ENCODE assay signal across 17 cellular contexts in the genomic region with DNA sequence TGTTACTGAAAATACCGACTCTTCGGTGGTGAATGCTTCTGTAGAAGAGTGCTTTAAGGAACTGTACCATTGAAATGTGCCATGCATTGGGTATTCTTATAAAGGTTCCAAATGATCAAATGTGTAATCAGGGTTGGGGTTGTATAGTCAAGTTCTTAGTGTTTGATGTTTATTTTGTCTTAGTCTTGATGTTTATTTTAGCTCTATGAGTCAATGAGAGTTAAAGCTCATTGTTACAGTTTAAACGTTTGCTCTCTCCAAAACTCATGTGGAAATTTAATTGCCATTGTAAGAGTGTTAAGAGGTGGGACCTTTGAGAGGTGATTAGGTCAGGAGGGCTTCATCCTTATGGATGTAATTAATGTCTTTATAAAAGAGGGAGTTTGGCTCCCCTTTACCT.
DNase-seq lines count a peak whose midpoint lies in the region; ATAC-seq, FAIRE-seq and TF ChIP-seq lines count a peak whose summit lies in the region.
"Had no signal": no experiment of that assay in that cellular context is flagged by ENCODE, and none has a peak within 500 bp of the region (broad histone marks: within the 10 kb centered on the region; RNA-seq: fewer than 3 reads in every experiment).

No MANE protein-coding gene starts in this region.

- no peak; a peak in 1 of 6 replicates for ATAC-seq in A549
- ATAC-seq in PC-3: peak; percentile 96
- ATAC-seq: Panc1 had no signal

- peak overlapping the region; percentile 13 for H3K4me2 ChIP-seq in A549
- peak overlapping the region; percentile 50 for H3K4me2 ChIP-seq in PC-3 (ENCODE audit: low read length)
- H3K4me2 ChIP-seq: SK-N-SH had no signal

- no peak overlapping the region for H3K9ac ChIP-seq in PC-3 (ENCODE audit: low read length)
- H3K9ac ChIP-seq: SK-N-SH had no signal

- no peaks in the 10 kb centered on the region for H4K20me1 ChIP-seq in PC-3 (ENCODE audit: low read length)

- H3K9me3 ChIP-seq in A549: no peaks in the 10 kb centered on the region
- no peaks in the 10 kb centered on the region for H3K9me3 ChIP-seq in PC-3 (ENCODE audit: low read length)
- H3K9me3 ChIP-seq in adrenal gland (replicated peaks in 1 of 3): no peaks in the 10 kb centered on the region
- H3K9me3 ChIP-seq: Caco-2, SK-N-SH had no signal

- no peak overlapping the region for H2AFZ ChIP-seq in PC-3 (ENCODE audit: low read length)

- H3K4me1 ChIP-seq in A549 (peaks cover 12% of the 10 kb centered on the region), PC-3 (ENCODE audit: insufficient read depth, low read length) (peaks cover 16% of the 10 kb centered on the region), adrenal gland (replicated peaks in 1 of 2) (no peaks in the 10 kb centered on the region)
- H3K4me1 ChIP-seq: Caco-2 had no signal

- intact Hi-C loops in PC-3 (cut with micrococcal nuclease) (loop anchor here (2.0 to 10.0 kb wide), 5 partner anchors 58 to 1104 kb away; no protein-coding TSS in a partner anchor), adrenal gland (cut with DNase I) (no loop called here)

- no peaks in the 10 kb centered on the region for H3K9me2 ChIP-seq in PC-3 (replicated peaks; ENCODE audit: low read length)
- H3K9me2 ChIP-seq: SK-N-SH had no signal

- H3K79me2 ChIP-seq in PC-3 (ENCODE audit: low read length): no peaks in the 10 kb centered on the region

- H3K27ac ChIP-seq in A549: no peak overlapping the region
- peak overlapping the region; percentile 27 for H3K27ac ChIP-seq in PC-3 (ENCODE audit: low read length)
- no peak overlapping the region for H3K27ac ChIP-seq in adrenal gland
- H3K27ac ChIP-seq: C4-2B had no signal

- TF ChIP-seq CTCF in A549 (IDR thresholded peaks at IDR 0.05): no peak
- no peak for TF ChIP-seq CTCF in PC-3 (conservative IDR thresholded peaks at IDR 0.05; ENCODE audit: low read depth, low read length)
- no peak for TF ChIP-seq CTCF in fibroblast of mammary gland (conservative IDR thresholded peaks at IDR 0.05; ENCODE audit: control insufficient read depth, insufficient read depth, low read depth, low read length)
- TF ChIP-seq CTCF in adrenal gland (IDR thresholded peaks at IDR 0.05): no peak

- H3K27me3 ChIP-seq in PC-3 (ENCODE audit: low read length) (no peaks in the 10 kb centered on the region), adrenal gland (no peaks in the 10 kb centered on the region)

- no peak for TF ChIP-seq RAD21 in A549 (conservative IDR thresholded peaks at IDR 0.05 in 1 of 2, IDR thresholded peaks at IDR 0.05 in 1 of 2)

- no peak for TF ChIP-seq POLR2A in A549 (IDR thresholded peaks at IDR 0.05; ENCODE audit: low read length)
- TF ChIP-seq POLR2A in adrenal gland (IDR thresholded peaks at IDR 0.05): no peak

- WGBS in A549 (ENCODE audit: missing lambda C conversion rate): 69% methylated on average over 3 of the region's 3 CpGs
- WGBS in adrenal gland, 4 donors: 86 to 97% (median 93%) methylated on average over 3 of the region's 3 CpGs

- no TSS peak for BruUV-seq in PC-3 (replicated peaks; lab: Mats Ljungman, UMichigan)

- no peak for DNase-seq in A549 (ENCODE audit: low read depth in 1 of 2, low spot score in 1 of 2)
- peak; percentile 56 for DNase-seq in ELR (ENCODE audit: low read depth)
- peak; percentile 70 for DNase-seq in PC-3
- DNase-seq in fibroblast of mammary gland (ENCODE audit: low read depth): peak; percentile 23
- no peak for DNase-seq in adrenal gland
- no peak for DNase-seq in effector CD4-positive, alpha-beta T cell
- no peak for DNase-seq in NCI-H510A (lab: John Stamatoyannopoulos, UW)
- DNase-seq in NCI-H524 treated with DMSO at 0.1 percent for 48 hours (lab: John Stamatoyannopoulos, UW): no peak
- DNase-seq: Caco-2, DMS79 treated with DMSO at 0.1 percent for 48 hours, GOT3, NCI-H1092, NCI-H82, Right ventricle myocardium superior, SK-N-SH had no signal

- H3F3A ChIP-seq in PC-3 (ENCODE audit: low read length, unreplicated experiment): no peaks in the 10 kb centered on the region

- no peaks in the 10 kb centered on the region for H3K36me3 ChIP-seq in PC-3 (ENCODE audit: low read depth, low read length)
- H3K36me3 ChIP-seq in adrenal gland (replicated peaks in 1 of 2): no peaks in the 10 kb centered on the region

- no peak for TF ChIP-seq EP300 in A549 (IDR thresholded peaks at IDR 0.05)

- CTCF ChIA-PET in A549 (lab: Yijun Ruan, JAX): interaction anchor here (0.7 kb wide), 1 partner anchor 406 kb away, joined by 4 read pairs; no protein-coding TSS in a partner anchor
- CTCF ChIA-PET in PC-3 (lab: Charles Lee): no interaction called here

- FAIRE-seq in A549 (lab: Jason Lieb, UNC): peak; percentile 7

- POLR2A ChIA-PET in A549 (lab: Yijun Ruan, JAX): no interaction called here
- POLR2A ChIA-PET in PC-3 (lab: Charles Lee; ENCODE audit: unreplicated experiment): interaction anchor here (0.6 to 1.1 kb wide), 2 partner anchors 153 to 480 kb away, joined by 5 to 9 read pairs; a partner anchor contains a TSS

- H3K4me3 ChIP-seq in A549: no peak overlapping the region
- H3K4me3 ChIP-seq in PC-3 (ENCODE audit: low read length): no peak overlapping the region
- no peak overlapping the region for H3K4me3 ChIP-seq in fibroblast of mammary gland (ENCODE audit: control insufficient read depth, low read depth, low read length)
- H3K4me3 ChIP-seq in adrenal gland: no peak overlapping the region

TF ChIP-seq in A549, 52 proteins besides CTCF, POLR2A, EP300 and RAD21:
- TF ChIP-seq FOSL2 (IDR thresholded peaks at IDR 0.05) (no peak), FOSL2 (CRISPR knock-in tag; IDR thresholded peaks at IDR 0.05) (0 out of 2 replicates have a peak, but pooled peaks have one; percentile 10), POLR2AphosphoS2 (conservative IDR thresholded peaks at IDR 0.05; ENCODE audit: low read length) (no peak)

Comparison
In these comparisons a context has a peak if more than half of its experiments do, and no peak if none do; other contexts are left out.
1. DNase-seq: peak in ELR (single experiment), PC-3 (single experiment) and fibroblast of mammary gland (single experiment); none in A549 (0 of 2), adrenal gland (0 of 7), effector CD4-positive, alpha-beta T cell (single experiment), NCI-H510A (single experiment) and NCI-H524 treated with DMSO at 0.1 percent for 48 hours (single experiment).